8 cellular contexts compared by ENCODE assay signal in genomic region chr4:51843309-51844156, GRCh38. TPM values are rescaled to one million over a fixed set of nuclear protein-coding genes. Genes with fewer than 3 reads are reported as not detected.
DNase-seq lines count a peak whose midpoint lies in the region; ATAC-seq lines count a peak whose summit lies in the region.

No MANE protein-coding gene starts in this region.

- peak overlapping the region; percentile 95 for H2AFZ ChIP-seq in mesenchymal stem cell (ENCODE audit: low read depth, low read length)

- H3K9ac ChIP-seq in mesenchymal stem cell (ENCODE audit: low read length): peak overlapping the region; percentile 88

- H2BK15ac ChIP-seq in mesenchymal stem cell (ENCODE audit: low read depth, poor library complexity, severe bottlenecking): peak overlapping the region; percentile 80

- DNase-seq in ELR (ENCODE audit: low read depth) (peak; percentile 66), M059J (ENCODE audit: low read depth) (peak; percentile 54), mesenchymal stem cell (peak; percentile 79), kidney glomerular epithelial cell (lab: John Stamatoyannopoulos, UW) (no peak)
- DNase-seq in activated CD4-positive, alpha-beta T cell treated with anti-CD3 and anti-CD28 coated beads, Interleukin-2, amount 10 ng/mL, durations not matched to agents 7 days and 5 days: peak; percentile 59
- DNase-seq in stimulated activated CD8-positive, alpha-beta memory T cell treated with anti-CD3 and anti-CD28 coated beads, Interleukin-15, amount 100 ng/mL, for 24 hours (ENCODE audit: low read depth): peak; percentile 35

- no peaks in the 10 kb centered on the region for H3K9me3 ChIP-seq in ectodermal cell (ENCODE audit: control insufficient read depth, low read length)
- no peaks in the 10 kb centered on the region for H3K9me3 ChIP-seq in mesenchymal stem cell (ENCODE audit: control insufficient read depth, low read length)

- H3K14ac ChIP-seq in mesenchymal stem cell (ENCODE audit: low read length in 2 of 2): peak overlapping the region in 1 of 2 experiments; percentile 91

- peaks cover 2% of the 10 kb centered on the region for H3K27me3 Mint-ChIP-seq in activated CD4-positive, alpha-beta T cell treated with anti-CD3 and anti-CD28 coated beads, Interleukin-2, amount 10 ng/mL, durations not matched to agents 7 days and 5 days

- H3K36me3 Mint-ChIP-seq in activated CD4-positive, alpha-beta T cell treated with anti-CD3 and anti-CD28 coated beads, Interleukin-2, amount 10 ng/mL, durations not matched to agents 7 days and 5 days (ENCODE audit: low read depth): no peaks in the 10 kb centered on the region

- CTCF ChIA-PET in activated CD4-positive, alpha-beta T cell treated with anti-CD3 and anti-CD28 coated beads, Interleukin-2, amount 10 ng/mL, durations not matched to agents 7 days and 5 days (lab: Charles Lee): interaction anchor here (0.6 to 0.9 kb wide), 3 partner anchors 20 to 183 kb away, joined by 3 read pairs; no protein-coding TSS in a partner anchor

- peak overlapping the region; percentile 58 for H3K4me3 ChIP-seq in ectodermal cell (ENCODE audit: insufficient read depth, low read depth, low read length)
- peak overlapping the region; percentile 79 to 95 for H3K4me3 ChIP-seq in mesenchymal stem cell (ENCODE audit: insufficient read depth in 1 of 2, low read depth in 1 of 2, low read length in 2 of 2)

- H3K23ac ChIP-seq in mesenchymal stem cell (ENCODE audit: low read length in 2 of 2): peak overlapping the region in 1 of 2 experiments; percentile 80

- H2BK12ac ChIP-seq in mesenchymal stem cell (ENCODE audit: low read length in 2 of 2): peak overlapping the region in 1 of 2 experiments; percentile 78

- POLR2A ChIA-PET in activated CD4-positive, alpha-beta T cell treated with anti-CD3 and anti-CD28 coated beads, Interleukin-2, amount 10 ng/mL, durations not matched to agents 7 days and 5 days (lab: Charles Lee): no interaction called here

- no peak overlapping the region for H2AK5ac ChIP-seq in mesenchymal stem cell (ENCODE audit: low read length, severe bottlenecking)

- peak overlapping the region; percentile 89 to 99 for H3K18ac ChIP-seq in mesenchymal stem cell (ENCODE audit: low read depth in 1 of 2, low read length in 2 of 2)

- peaks cover 3% of the 10 kb centered on the region for H3K79me1 ChIP-seq in mesenchymal stem cell (replicated peaks; ENCODE audit: low read length, poor library complexity, severe bottlenecking)

- peak; percentile 23 for ATAC-seq in GM21717 (IDR thresholded peaks at IDR 0.05; ENCODE audit: unreplicated experiment)

- peaks cover 24% of the 10 kb centered on the region for H3K27me3 ChIP-seq in ectodermal cell (ENCODE audit: control insufficient read depth, insufficient read depth, low read length, poor library complexity, severe bottlenecking)
- H3K27me3 ChIP-seq in mesenchymal stem cell (ENCODE audit: control insufficient read depth in 1 of 2, insufficient read depth in 1 of 2, low read length in 2 of 2): no peaks in the 10 kb centered on the region

- no peak overlapping the region for H4K91ac ChIP-seq in mesenchymal stem cell (ENCODE audit: low read length)

- H3K36me3 ChIP-seq in ectodermal cell (ENCODE audit: control insufficient read depth, insufficient read depth, low read length): no peaks in the 10 kb centered on the region
- H3K36me3 ChIP-seq in mesenchymal stem cell (ENCODE audit: control insufficient read depth in 1 of 2, insufficient read depth in 2 of 2, low read depth in 1 of 2, low read length in 2 of 2): peaks cover 0 to 2% of the 10 kb centered on the region in 2 experiments

- H3K4me3 Mint-ChIP-seq in activated CD4-positive, alpha-beta T cell treated with anti-CD3 and anti-CD28 coated beads, Interleukin-2, amount 10 ng/mL, durations not matched to agents 7 days and 5 days: peak overlapping the region; percentile 96

- H3K27ac Mint-ChIP-seq in activated CD4-positive, alpha-beta T cell treated with anti-CD3 and anti-CD28 coated beads, Interleukin-2, amount 10 ng/mL, durations not matched to agents 7 days and 5 days: peak overlapping the region; percentile 89

- 1 to 2% methylated on average over 43 to 52 of the region's 64 CpGs for WGBS in ectodermal cell, 2 experiments
- WGBS in mesenchymal stem cell: 1% methylated on average over 33 of the region's 64 CpGs

- peak overlapping the region; percentile 89 for H2BK120ac ChIP-seq in mesenchymal stem cell (ENCODE audit: low read depth, low read length)

- H3K27ac ChIP-seq in ectodermal cell (ENCODE audit: insufficient read depth, low read depth, low read length, poor library complexity, severe bottlenecking) (peak overlapping the region; percentile 80), mesenchymal stem cell (ENCODE audit: low read length, poor library complexity, severe bottlenecking) (peak overlapping the region; percentile 85)

- H3K9me3 Mint-ChIP-seq in activated CD4-positive, alpha-beta T cell treated with anti-CD3 and anti-CD28 coated beads, Interleukin-2, amount 10 ng/mL, durations not matched to agents 7 days and 5 days: no peaks in the 10 kb centered on the region

- H3K4ac ChIP-seq in mesenchymal stem cell (ENCODE audit: low read depth in 1 of 2, low read length in 2 of 2): peak overlapping the region in 1 of 2 experiments; percentile 94

- peak overlapping the region; percentile 89 for H2BK5ac ChIP-seq in mesenchymal stem cell (ENCODE audit: low read depth, low read length, poor library complexity, severe bottlenecking)

- H3K4me2 ChIP-seq in mesenchymal stem cell (ENCODE audit: low read length, poor library complexity, severe bottlenecking): peak overlapping the region; percentile 67

- H4K8ac ChIP-seq in mesenchymal stem cell (ENCODE audit: low read length): peak overlapping the region; percentile 75

- peaks cover 9% of the 10 kb centered on the region for H3K4me1 ChIP-seq in ectodermal cell (ENCODE audit: control insufficient read depth, insufficient read depth, low read length)
- H3K4me1 ChIP-seq in mesenchymal stem cell (ENCODE audit: control insufficient read depth, insufficient read depth, low read depth, low read length): peaks cover 4% of the 10 kb centered on the region

- H3K4me1 Mint-ChIP-seq in activated CD4-positive, alpha-beta T cell treated with anti-CD3 and anti-CD28 coated beads, Interleukin-2, amount 10 ng/mL, durations not matched to agents 7 days and 5 days: peaks cover 19% of the 10 kb centered on the region

RNA-seq across cellular contexts. Expression of gene DCUN1D4, which starts 0.6 kb away (rescaled TPM):
- total RNA-seq in M059J (2014; rRNA removed; shearing (Covaris generic)): 26.0 and 29.4 TPM in 2 replicates
- total RNA-seq in activated CD4-positive, alpha-beta T cell treated with anti-CD3 and anti-CD28 coated beads, Interleukin-2, amount 10 ng/mL, durations not matched to agents 7 days and 5 days: 10 to 100 TPM; 25.7 to 34.1 TPM
- 84.2 TPM for polyA plus RNA-seq in ectodermal cell (2013, experiment 1 of 4)
- 122 TPM for polyA plus RNA-seq in ectodermal cell (2013, experiment 2 of 4)
- polyA plus RNA-seq in ectodermal cell (2013, experiment 3 of 4): 67.0 TPM
- polyA plus RNA-seq in ectodermal cell (2013, experiment 4 of 4): 76.6 TPM
- 20.4 TPM for polyA plus RNA-seq in mesenchymal stem cell (2013, experiment 1 of 2)
- 21.4 TPM for polyA plus RNA-seq in mesenchymal stem cell (2013, experiment 2 of 2)
